In genomic region chrX:130545796-130546195, GRCh38 we compare ENCODE assay signal across 31 cellular contexts.
"Had no signal": no experiment of that assay in that cellular context is flagged by ENCODE, and none has a peak within 500 bp of the region (broad histone marks: within the 10 kb centered on the region; RNA-seq: fewer than 3 reads in every experiment).

No MANE protein-coding gene starts in this region.

- DNase-seq: activated effector memory CD4-positive, alpha-beta T cell treated with anti-CD3 and anti-CD28 coated beads, Interleukin-2, amount 50 U/mL, for 16 hours; activated effector memory CD4-positive, alpha-beta T cell treated with Interleukin-2 at 50 U/mL for 16 hours; activated gamma-delta T cell; activated gamma-delta T cell treated with Interleukin-2 at 50 U/mL for 16 hours; activated naive CD4-positive, alpha-beta T cell treated with anti-CD3 and anti-CD28 coated beads for 36 hours; activated naive CD4-positive, alpha-beta T cell treated with anti-CD3 and anti-CD28 coated beads, Interleukin-2, amount 10 ng/mL, durations not matched to agents 7 days and 5 days; activated naive CD4-positive, alpha-beta T cell treated with anti-CD3 and anti-CD28 coated beads, Interleukin-2, amount 50 U/mL, for 16 hours; activated naive CD4-positive, alpha-beta T cell treated with Interleukin-2 at 50 U/mL for 16 hours; activated naive CD8-positive, alpha-beta T cell treated with anti-CD3 and anti-CD28 coated beads for 36 hours; activated naive CD8-positive, alpha-beta T cell treated with anti-CD3 and anti-CD28 coated beads, Interleukin-2, amount 10 ng/mL, durations not matched to agents 7 days and 5 days; activated naive CD8-positive, alpha-beta T cell treated with anti-CD3 and anti-CD28 coated beads, Interleukin-2, amount 50 U/mL, for 24 hours; activated T-cell treated with anti-CD3 and anti-CD28 coated beads, Interleukin-2, amount 50 U/mL, for 1 hour; activated T-cell treated with anti-CD3 and anti-CD28 coated beads, Interleukin-2, amount 50 U/mL, for 24 hours; activated T-cell treated with anti-CD3 and anti-CD28 coated beads, Interleukin-2, amount 50 U/mL, for 4 hours; activated T-cell treated with anti-CD3 and anti-CD28 coated beads, Interleukin-2, amount 50 U/mL, for 48 hours; activated T-cell treated with anti-CD3 and anti-CD28 coated beads, Interleukin-2, amount 50 U/mL, for 72 hours; adrenal gland; amniotic stem cell; amygdala; anterior cingulate cortex; aorta; body of pancreas; brain microvascular endothelial cell; caudate nucleus; central memory CD4-positive, alpha-beta T cell; cerebellar nuclear complex had no signal

- H3K9me3 ChIP-seq: adrenal gland, ascending aorta, body of pancreas, breast epithelium had no signal

- H3K4me1 ChIP-seq: adrenal gland, ascending aorta, body of pancreas, breast epithelium had no signal

- H3K27ac ChIP-seq: adrenal gland, ascending aorta, body of pancreas, brain microvascular endothelial cell, breast epithelium, cardiac muscle cell had no signal

- ATAC-seq: activated naive CD4-positive, alpha-beta T cell treated with anti-CD3 and anti-CD28 coated beads, Interleukin-2, amount 50 U/mL, for 72 hours; activated naive CD8-positive, alpha-beta T cell treated with anti-CD3 and anti-CD28 coated beads, Interleukin-2, amount 50 U/mL, for 24 hours; activated T-cell treated with anti-CD3 and anti-CD28 coated beads, Interleukin-2, amount 50 U/mL, for 4 hours; activated T-cell treated with anti-CD3 and anti-CD28 coated beads, Interleukin-2, amount 50 U/mL, for 72 hours; activated T-helper 17 cell treated with anti-CD3 and anti-CD28 coated beads, Interleukin-2, amount 50 U/mL, for 72 hours; body of pancreas had no signal

- H3K27me3 ChIP-seq: ascending aorta, body of pancreas, brain microvascular endothelial cell, cardiac muscle cell had no signal

- H3K36me3 ChIP-seq: adrenal gland, ascending aorta, brain microvascular endothelial cell, breast epithelium, cardiac muscle cell had no signal

- H3K4me3 ChIP-seq: adrenal gland, ascending aorta, body of pancreas, breast epithelium, cardiac muscle cell had no signal
